Comparison of ENCODE assay signal across 21 cellular contexts in genomic region chr3:183896610-183897009, GRCh38.
"Had no signal": no experiment of that assay in that cellular context is flagged by ENCODE, and none has a peak within 500 bp of the region (broad histone marks: within the 10 kb centered on the region; RNA-seq: fewer than 3 reads in every experiment).

No MANE protein-coding gene starts in this region.

- H3K9me3 ChIP-seq: colonic mucosa, sigmoid colon, thoracic aorta, upper lobe of left lung had no signal

- H2AFZ ChIP-seq: parathyroid adenoma had no signal

- FAIRE-seq: keratinocyte, TTC549 had no signal

- H3K4me1 ChIP-seq: colonic mucosa, foreskin keratinocyte, parathyroid adenoma had no signal

- H3K79me2 ChIP-seq: parathyroid adenoma had no signal

- H3K27ac ChIP-seq: brain microvascular endothelial cell, colonic mucosa, foreskin keratinocyte, parathyroid adenoma, sigmoid colon, thoracic aorta, upper lobe of left lung had no signal

- H3K4me3 ChIP-seq: colonic mucosa, sigmoid colon, thoracic aorta, upper lobe of left lung had no signal

- H3K27me3 ChIP-seq: brain microvascular endothelial cell, colonic mucosa, upper lobe of left lung had no signal

- ATAC-seq: activated CD4-positive, CD25-positive, alpha-beta regulatory T cell treated with anti-CD3 and anti-CD28 coated beads, Interleukin-2, amount 50 U/mL, for 24 hours; activated naive CD8-positive, alpha-beta T cell treated with anti-CD3 and anti-CD28 coated beads, Interleukin-2, amount 50 U/mL, for 24 hours; activated T-cell treated with anti-CD3 and anti-CD28 coated beads, Interleukin-2, amount 50 U/mL, for 4 hours; foreskin keratinocyte; left lobe of liver; natural killer cell treated with Interleukin-12 subunit alpha and Interleukin-12 subunit beta and Interleukin-15 and Interleukin-18, amount 100 ng/mL, for 72 hours; stimulated activated effector memory CD8-positive, alpha-beta T cell treated with anti-CD3 and anti-CD28 coated beads, Interleukin-12 subunit alpha, Interleukin-12 subunit beta, amount 100 ng/mL, for 72 hours had no signal

- DNase-seq: activated CD4-positive, alpha-beta T cell treated with anti-CD3 and anti-CD28 coated beads, Interleukin-2, amount 10 ng/mL, durations not matched to agents 7 days and 5 days; activated CD8-positive, alpha-beta memory T cell treated with anti-CD3 and anti-CD28 coated beads, Interleukin-2, amount 50 U/mL, for 4 hours; activated effector memory CD4-positive, alpha-beta T cell treated with Interleukin-2 at 50 U/mL for 16 hours; activated naive CD4-positive, alpha-beta T cell treated with anti-CD3 and anti-CD28 coated beads, Interleukin-2, amount 10 ng/mL, durations not matched to agents 7 days and 5 days; activated naive CD8-positive, alpha-beta T cell treated with anti-CD3 and anti-CD28 coated beads, Interleukin-2, amount 50 U/mL, for 24 hours; activated T-cell treated with anti-CD3 and anti-CD28 coated beads, Interleukin-2, amount 50 U/mL, for 4 hours; brain microvascular endothelial cell; colonic mucosa; foreskin keratinocyte; hypothalamus; sigmoid colon; stimulated activated CD4-positive, alpha-beta T cell treated with anti-CD3 and anti-CD28 coated beads, Interleukin-4, amount 100 ng/mL, for 24 hours; upper lobe of left lung had no signal

- H3K9ac ChIP-seq: parathyroid adenoma had no signal

- H3K36me3 ChIP-seq: brain microvascular endothelial cell, colonic mucosa, sigmoid colon, thoracic aorta, upper lobe of left lung had no signal
